Comparison of ENCODE assay signal across 21 cellular contexts in genomic region chr16:57179429-57179828, GRCh38.
"Had no signal": no experiment of that assay in that cellular context is flagged by ENCODE, and none has a peak within 500 bp of the region (broad histone marks: within the 10 kb centered on the region; RNA-seq: fewer than 3 reads in every experiment).

No MANE protein-coding gene starts in this region.

- H3K9me3 ChIP-seq: body of pancreas, gastrocnemius medialis, heart right ventricle, pancreas, sigmoid colon, tibial artery had no signal

- H3K27ac Mint-ChIP-seq: activated B cell treated with CpG ODN at 0.5 μM for 24 hours; activated CD4-positive, alpha-beta T cell treated with anti-CD3 and anti-CD28 coated beads, Interleukin-2, amount 10 ng/mL, durations not matched to agents 24 days and 14 days; activated CD8-positive, alpha-beta T cell treated with anti-CD3 and anti-CD28 coated beads, Interleukin-2, amount 10 ng/mL, durations not matched to agents 7 days and 5 days; activated naive CD8-positive, alpha-beta T cell treated with anti-CD3 and anti-CD28 coated beads for 36 hours; activated T-cell treated with anti-CD3 and anti-CD28 coated beads, Interleukin-2, amount 50 U/mL, for 72 hours had no signal

- H3K4me3 Mint-ChIP-seq: activated B cell treated with CpG ODN at 0.5 μM for 24 hours; activated CD4-positive, alpha-beta T cell treated with anti-CD3 and anti-CD28 coated beads, Interleukin-2, amount 10 ng/mL, durations not matched to agents 24 days and 14 days; activated CD8-positive, alpha-beta T cell treated with anti-CD3 and anti-CD28 coated beads, Interleukin-2, amount 10 ng/mL, durations not matched to agents 7 days and 5 days; activated naive CD8-positive, alpha-beta T cell treated with anti-CD3 and anti-CD28 coated beads for 36 hours; activated T-cell treated with anti-CD3 and anti-CD28 coated beads, Interleukin-2, amount 50 U/mL, for 72 hours; central memory CD8-positive, alpha-beta T cell; neural crest cell had no signal

- H3K27me3 ChIP-seq: body of pancreas, gastrocnemius medialis, heart right ventricle, pancreas, sigmoid colon, tibial artery had no signal

- H3K36me3 ChIP-seq: gastrocnemius medialis, pancreas, sigmoid colon, tibial artery had no signal

- H3K9me3 Mint-ChIP-seq: activated B cell treated with CpG ODN at 0.5 μM for 24 hours; activated CD4-positive, alpha-beta T cell treated with anti-CD3 and anti-CD28 coated beads, Interleukin-2, amount 10 ng/mL, durations not matched to agents 24 days and 14 days; activated T-cell treated with anti-CD3 and anti-CD28 coated beads, Interleukin-2, amount 50 U/mL, for 72 hours; central memory CD8-positive, alpha-beta T cell; neural crest cell had no signal

- H3K27ac ChIP-seq: epithelial cell of prostate, gastrocnemius medialis, heart right ventricle, sigmoid colon, tibial artery had no signal

- H3K4me3 ChIP-seq: body of pancreas, gastrocnemius medialis, heart right ventricle, pancreas, sigmoid colon, tibial artery had no signal

- ATAC-seq: activated CD8-positive, alpha-beta T cell treated with anti-CD3 and anti-CD28 coated beads, Interleukin-2, amount 10 ng/mL, durations not matched to agents 7 days and 5 days; activated T-cell treated with anti-CD3 and anti-CD28 coated beads, Interleukin-2, amount 50 U/mL, for 72 hours; body of pancreas; gastrocnemius medialis; heart right ventricle; left colon had no signal

- DNase-seq: activated B cell treated with CpG ODN at 0.5 μM for 24 hours; activated CD4-positive, alpha-beta T cell treated with anti-CD3 and anti-CD28 coated beads, Interleukin-2, amount 10 ng/mL, durations not matched to agents 24 days and 14 days; activated CD8-positive, alpha-beta memory T cell treated with anti-CD3 and anti-CD28 coated beads, Interleukin-2, amount 50 U/mL, for 4 hours; activated CD8-positive, alpha-beta T cell treated with anti-CD3 and anti-CD28 coated beads, Interleukin-2, amount 10 ng/mL, durations not matched to agents 7 days and 5 days; activated gamma-delta T cell; activated naive CD8-positive, alpha-beta T cell treated with anti-CD3 and anti-CD28 coated beads for 36 hours; activated T-cell treated with anti-CD3 and anti-CD28 coated beads, Interleukin-2, amount 50 U/mL, for 72 hours; amygdala; body of pancreas; effector memory CD4-positive, alpha-beta T cell; gastrocnemius medialis; heart right ventricle; left colon; pancreas; sigmoid colon; stimulated activated CD4-positive, alpha-beta T cell treated with anti-CD3 and anti-CD28 coated beads, Interleukin-12 subunit alpha, Interleukin-12 subunit beta, amount 100 ng/mL, for 4 hours; stimulated activated CD4-positive, alpha-beta T cell treated with anti-CD3 and anti-CD28 coated beads, Interleukin-2, amount 100 ng/mL, for 24 hours; tibial artery had no signal

- H3K27me3 Mint-ChIP-seq: activated B cell treated with CpG ODN at 0.5 μM for 24 hours; activated CD4-positive, alpha-beta T cell treated with anti-CD3 and anti-CD28 coated beads, Interleukin-2, amount 10 ng/mL, durations not matched to agents 24 days and 14 days; activated naive CD8-positive, alpha-beta T cell treated with anti-CD3 and anti-CD28 coated beads for 36 hours; central memory CD8-positive, alpha-beta T cell had no signal
